17 cellular contexts compared by ENCODE assay signal in genomic region chr20:43923322-43923721, GRCh38. TPM values are rescaled to one million over a fixed set of nuclear protein-coding genes. Genes with fewer than 3 reads are reported as not detected.
DNase-seq lines count a peak whose midpoint lies in the region; ATAC-seq and TF ChIP-seq lines count a peak whose summit lies in the region.
"Had no signal": no experiment of that assay in that cellular context is flagged by ENCODE, and none has a peak within 500 bp of the region (broad histone marks: within the 10 kb centered on the region; RNA-seq: fewer than 3 reads in every experiment).

No MANE protein-coding gene starts in this region.

- H3K4me3 Mint-ChIP-seq in T-helper 17 cell: peak overlapping the region; percentile 56

- intact Hi-C loops in upper lobe of right lung (cut with DNase I): no loop called here

- H3K4me1 Mint-ChIP-seq in T-helper 17 cell: peaks cover 45% of the 10 kb centered on the region

- H3K27me3 ChIP-seq in upper lobe of right lung: peaks cover 4% of the 10 kb centered on the region

- H3K27me3 Mint-ChIP-seq in T-helper 17 cell: peaks cover 56% of the 10 kb centered on the region

- no peaks in the 10 kb centered on the region for H3K36me3 ChIP-seq in upper lobe of right lung
- H3K36me3 ChIP-seq: BLaER1 treated with 17β-estradiol and CSF1 and Interleukin-3, amounts not matched to agents 10 nM and 100 nM had no signal

- H3K9me3 ChIP-seq in T-helper 17 cell (ENCODE audit: control insufficient read depth, low read length, poor library complexity, severe bottlenecking) (no peaks in the 10 kb centered on the region), upper lobe of right lung (no peaks in the 10 kb centered on the region)
- H3K9me3 ChIP-seq: BLaER1 treated with 17β-estradiol and CSF1 and Interleukin-3, amounts not matched to agents 10 nM and 100 nM had no signal

- no peak overlapping the region for H3K27ac ChIP-seq in upper lobe of right lung
- H3K27ac ChIP-seq: 22Rv1; BLaER1 treated with 17β-estradiol and CSF1 and Interleukin-3, amounts not matched to agents 10 nM and 100 nM had no signal

- ATAC-seq in T-helper 17 cell (no peak), upper lobe of right lung (no peak)

- peaks cover 8% of the 10 kb centered on the region for H3K36me3 Mint-ChIP-seq in T-helper 17 cell (ENCODE audit: low read depth)

- peak; percentile 26 for DNase-seq in activated CD4-positive, CD25-positive, alpha-beta regulatory T cell treated with anti-CD3 and anti-CD28 coated beads, Interleukin-2, amount 50 U/mL, for 72 hours
- no peak for DNase-seq in activated CD4-positive, CD25-positive, alpha-beta regulatory T cell (lab: John Stamatoyannopoulos, UW)
- peak; percentile 28 for DNase-seq in stimulated activated CD4-positive, alpha-beta T cell treated with anti-CD3 and anti-CD28 coated beads, Interleukin-15, amount 100 ng/mL, for 24 hours
- DNase-seq in stimulated activated CD4-positive, alpha-beta T cell treated with anti-CD3 and anti-CD28 coated beads, Interleukin-4, amount 100 ng/mL, for 4 hours: no peak
- DNase-seq in T-helper 17 cell: no peak
- peak; percentile 38 for DNase-seq in upper lobe of right lung
- no peak for DNase-seq in NCI-H2081 treated with DMSO at 0.1 percent for 48 hours (lab: John Stamatoyannopoulos, UW)
- no peak for DNase-seq in NK-92 (lab: John Stamatoyannopoulos, UW; ENCODE audit: unreplicated experiment)
- DNase-seq: COR-L47, HCEC 1CT, KBM-7, NCI-H1092, NCI-H345, NCI-H69, SHP77 had no signal

- TF ChIP-seq CTCF in upper lobe of right lung (IDR thresholded peaks at IDR 0.05): no peak

- H3K4me3 ChIP-seq in upper lobe of right lung: no peak overlapping the region
- H3K4me3 ChIP-seq: BLaER1 treated with 17β-estradiol and CSF1 and Interleukin-3, amounts not matched to agents 10 nM and 100 nM had no signal

- H3K27ac Mint-ChIP-seq in T-helper 17 cell: no peak overlapping the region

- peaks cover 11% of the 10 kb centered on the region for H3K4me1 ChIP-seq in upper lobe of right lung

RNA-seq across cellular contexts. Expression of gene TOX2, which starts 8.7 kb away (rescaled TPM):
- total RNA-seq in T-helper 17 cell (1 to 10 TPM; 1.7 to 2.2 TPM), upper lobe of right lung (24.3 TPM)

Comparison
In these comparisons a context has a peak if more than half of its experiments do, and no peak if none do; other contexts are left out.
1. DNase-seq: peak in activated CD4-positive, CD25-positive, alpha-beta regulatory T cell treated with anti-CD3 and anti-CD28 coated beads, Interleukin-2, amount 50 U/mL, for 72 hours (single experiment), stimulated activated CD4-positive, alpha-beta T cell treated with anti-CD3 and anti-CD28 coated beads, Interleukin-15, amount 100 ng/mL, for 24 hours (single experiment) and upper lobe of right lung (single experiment); none in activated CD4-positive, CD25-positive, alpha-beta regulatory T cell (0 of 4), stimulated activated CD4-positive, alpha-beta T cell treated with anti-CD3 and anti-CD28 coated beads, Interleukin-4, amount 100 ng/mL, for 4 hours (0 of 2), T-helper 17 cell (0 of 3), NCI-H2081 treated with DMSO at 0.1 percent for 48 hours (single experiment) and NK-92 (single experiment).